In genomic region chr2:98835831-98836385, GRCh38 we compare ENCODE assay signal across 10 cellular contexts.
DNase-seq lines count a peak whose midpoint lies in the region; ATAC-seq and TF ChIP-seq lines count a peak whose summit lies in the region.
"Had no signal": no experiment of that assay in that cellular context is flagged by ENCODE, and none has a peak within 500 bp of the region (broad histone marks: within the 10 kb centered on the region; RNA-seq: fewer than 3 reads in every experiment).

No MANE protein-coding gene starts in this region.

- no peaks in the 10 kb centered on the region for H3K27me3 Mint-ChIP-seq in central memory CD8-positive, alpha-beta T cell
- H3K27me3 Mint-ChIP-seq: memory B cell had no signal

- TF ChIP-seq CTCF in GM13977 (IDR thresholded peaks at IDR 0.05; ENCODE audit: extremely low read depth, insufficient read depth, missing control alignments), result no peak

- DNase-seq in activated T-cell treated with anti-CD3 and anti-CD28 coated beads for 4 hours, result peak; percentile 25
- no peak for DNase-seq in activated T-cell treated with anti-CD3 and anti-CD28 coated beads, Interleukin-2, amount 50 U/mL, for 48 hours
- peak; percentile 47 to 50 for DNase-seq in activated CD4-positive, alpha-beta T cell treated with anti-CD3 and anti-CD28 coated beads for 4 hours
- DNase-seq in central memory CD8-positive, alpha-beta T cell (ENCODE audit: low spot score in 2 of 2), result peak; percentile 28 to 74
- DNase-seq in stimulated activated naive CD8-positive, alpha-beta T cell treated with anti-CD3 and anti-CD28 coated beads, Interleukin-15, Interleukin-2, amounts not matched to agents 100 U/mL and 50 U/mL, for 24 hours, result no peak
- no peak for DNase-seq in GM13977 (ENCODE audit: low spot score)
- no peak for DNase-seq in C1 segment of cervical spinal cord (lab: John Stamatoyannopoulos, UW)
- DNase-seq: NCI-H2029 treated with DMSO at 0.1 percent for 48 hours had no signal

- peak; percentile 91 for ATAC-seq in central memory CD8-positive, alpha-beta T cell (replicated peaks; ENCODE audit: extremely low read depth, poor library complexity, severe bottlenecking)
- peak; percentile 60 for ATAC-seq in stimulated activated naive CD8-positive, alpha-beta T cell treated with anti-CD3 and anti-CD28 coated beads, Interleukin-15, Interleukin-2, amounts not matched to agents 100 U/mL and 50 U/mL, for 24 hours
- ATAC-seq in GM21423 (IDR thresholded peaks at IDR 0.05; ENCODE audit: unreplicated experiment), result no peak

- H3K36me3 Mint-ChIP-seq in central memory CD8-positive, alpha-beta T cell (ENCODE audit: insufficient read depth), result peaks cover 8% of the 10 kb centered on the region
- H3K36me3 Mint-ChIP-seq: memory B cell had no signal

- in situ Hi-C loops in GM13977 (cut with MboI; ENCODE audit: low pct_unique_long_range_greater_than_20kb, low sequenced_read_pairs, unreplicated experiment), result loop anchor here (5.0 kb wide), 1 partner anchor 184 kb away; no protein-coding TSS in a partner anchor

- peak overlapping the region; percentile 47 for H3K4me3 Mint-ChIP-seq in central memory CD8-positive, alpha-beta T cell
- H3K4me3 Mint-ChIP-seq: memory B cell had no signal

- peak overlapping the region; percentile 95 for H3K27ac Mint-ChIP-seq in central memory CD8-positive, alpha-beta T cell (ENCODE audit: low read depth)
- H3K27ac Mint-ChIP-seq: memory B cell had no signal

- H3K9me3 Mint-ChIP-seq in central memory CD8-positive, alpha-beta T cell, result no peaks in the 10 kb centered on the region
- H3K9me3 Mint-ChIP-seq: memory B cell had no signal

- H3K4me1 Mint-ChIP-seq in central memory CD8-positive, alpha-beta T cell, result peaks cover 51% of the 10 kb centered on the region

Comparison
In these comparisons a context has a peak if more than half of its experiments do, and no peak if none do; other contexts are left out.
1. DNase-seq: peak in activated T-cell treated with anti-CD3 and anti-CD28 coated beads for 4 hours (single experiment), activated CD4-positive, alpha-beta T cell treated with anti-CD3 and anti-CD28 coated beads for 4 hours (2 of 2) and central memory CD8-positive, alpha-beta T cell (2 of 2); none in activated T-cell treated with anti-CD3 and anti-CD28 coated beads, Interleukin-2, amount 50 U/mL, for 48 hours (0 of 2), stimulated activated naive CD8-positive, alpha-beta T cell treated with anti-CD3 and anti-CD28 coated beads, Interleukin-15, Interleukin-2, amounts not matched to agents 100 U/mL and 50 U/mL, for 24 hours (single experiment), GM13977 (single experiment) and C1 segment of cervical spinal cord (0 of 14).